8 cellular contexts compared by ENCODE assay signal in the genomic region with DNA sequence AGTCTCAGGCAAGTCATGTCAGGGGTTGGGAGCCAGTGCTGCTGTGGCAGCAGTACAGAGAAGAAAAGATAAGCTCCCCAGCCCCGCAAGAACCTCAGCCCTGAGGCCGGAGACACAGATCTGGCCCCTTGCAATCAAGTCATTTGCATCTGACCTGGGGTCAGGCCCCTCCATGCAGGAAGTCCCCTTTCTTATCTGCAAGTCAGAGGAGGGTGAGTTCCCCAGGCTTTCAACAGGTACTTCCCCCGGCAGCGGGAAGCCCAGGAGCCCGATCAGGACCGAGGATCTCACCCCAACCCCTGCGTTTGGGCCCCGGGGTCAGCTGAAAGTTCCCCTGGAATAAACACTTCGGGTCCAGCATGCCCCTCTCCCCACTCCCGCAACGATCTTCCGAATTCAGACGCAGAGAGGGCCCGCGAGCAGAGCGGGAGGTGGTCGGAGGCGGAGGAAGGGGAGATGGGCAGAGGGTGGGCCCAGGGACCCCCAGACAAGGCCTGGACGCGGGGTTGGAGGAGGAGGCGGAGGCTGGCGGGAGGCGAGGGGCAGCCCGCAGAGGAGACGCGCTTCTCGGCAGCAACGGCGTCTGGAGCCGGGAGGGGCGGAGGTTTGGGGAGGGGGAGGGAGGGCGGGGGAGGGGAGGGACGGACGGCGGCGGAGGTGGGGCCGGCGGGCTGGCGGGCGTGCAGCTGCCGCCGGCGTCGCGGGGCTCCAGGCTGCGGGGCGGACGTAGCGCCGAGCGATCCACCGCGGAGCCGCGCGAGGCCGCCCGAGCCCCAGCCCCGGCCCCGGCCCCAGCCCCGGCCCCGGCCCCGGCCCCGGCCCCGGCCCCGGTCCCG. TPM values are rescaled to one million over a fixed set of nuclear protein-coding genes. Genes with fewer than 3 reads are reported as not detected.
DNase-seq lines count a peak whose midpoint lies in the region; ATAC-seq, FAIRE-seq and TF ChIP-seq lines count a peak whose summit lies in the region.

A gene with protein sequence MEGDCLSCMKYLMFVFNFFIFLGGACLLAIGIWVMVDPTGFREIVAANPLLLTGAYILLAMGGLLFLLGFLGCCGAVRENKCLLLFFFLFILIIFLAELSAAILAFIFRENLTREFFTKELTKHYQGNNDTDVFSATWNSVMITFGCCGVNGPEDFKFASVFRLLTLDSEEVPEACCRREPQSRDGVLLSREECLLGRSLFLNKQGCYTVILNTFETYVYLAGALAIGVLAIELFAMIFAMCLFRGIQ (plus strand): TSS at position 685 of the 836 bp plus-strand sequence. CDS start 179,455 bp downstream, outside the sequence.

- peak within 1 kb of the TSS; percentile 74 to 88 for H3K4me3 Mint-ChIP-seq in H9

- WGBS in H9 (ENCODE audit: extremely low coverage, insufficient read length, low lambda C conversion rate), result no CpG with 5 or more reads among the region's 67 CpGs

- peaks cover 55 to 56% of the 10 kb centered on the region in 2 experiments for H3K4me1 Mint-ChIP-seq in H9

- peak; percentile 85 for FAIRE-seq in GM12891 (lab: Jason Lieb, UNC)

- no peak within 1 kb of the TSS for H2BK12ac ChIP-seq in H9 (ENCODE audit: insufficient read length, low read depth, low read length)

- intact Hi-C loops in left ventricle myocardium superior (cut with micrococcal nuclease), result loop anchor here (10.0 kb wide), 1 partner anchor 178 kb away; no protein-coding TSS in a partner anchor
- intact Hi-C loops in sciatic nerve (cut with DNase I), result loop anchor here (5.0 kb wide), 1 partner anchor 166 kb away; no protein-coding TSS in a partner anchor

- H3K23ac ChIP-seq in H9 (ENCODE audit: insufficient read length, low read depth, low read length), result no peak within 1 kb of the TSS

- no peaks in the 10 kb centered on the region; a peak in 2 of 5 replicates for H3K9me3 Mint-ChIP-seq in H9

- no peak within 1 kb of the TSS for H4K5ac ChIP-seq in H9 (ENCODE audit: insufficient read length, low read depth, low read length)

- no peaks in the 10 kb centered on the region for H3K36me3 ChIP-seq in OCI-LY1 (ENCODE audit: insufficient read depth, low read length)

- TF ChIP-seq POLR2A in GM12891 (IDR thresholded peaks at IDR 0.05; ENCODE audit: low read depth, low read length), result no peak

- H3T11ph ChIP-seq in H9 (ENCODE audit: low read length), result no peak within 1 kb of the TSS

- H2BK120ac ChIP-seq in H9 (ENCODE audit: low read depth, low read length, poor library complexity, severe bottlenecking), result no peak within 1 kb of the TSS

- no peak within 1 kb of the TSS for H2AK5ac ChIP-seq in H9 (ENCODE audit: insufficient read length, low read length)

- H3K27ac Mint-ChIP-seq in H9, result peak within 1 kb of the TSS; percentile 12 to 90 (median 36); a peak in 4 of 7 replicates

- no peaks in the 10 kb centered on the region for H3K79me1 ChIP-seq in H9 (ENCODE audit: insufficient read depth, low read depth, low read length, poor library complexity, severe bottlenecking)

- no peak within 1 kb of the TSS for H2BK20ac ChIP-seq in H9 (ENCODE audit: low read depth, low read length, poor library complexity, severe bottlenecking)

- H3K36me3 Mint-ChIP-seq in H9 (ENCODE audit: insufficient read depth in 1 of 3, low read depth in 3 of 3), result no peaks in the 10 kb centered on the region; a peak in 1 of 7 replicates

- TF ChIP-seq CTCF in H9 (conservative IDR thresholded peaks at IDR 0.05) (no peak), OCI-LY1 (IDR thresholded peaks at IDR 0.05; ENCODE audit: low read length) (no peak)

- H4K8ac ChIP-seq in H9 (replicated peaks; ENCODE audit: insufficient read length, low read depth, low read length), result no peak within 1 kb of the TSS

- no peak within 1 kb of the TSS for H4K91ac ChIP-seq in H9 (ENCODE audit: insufficient read length, low read depth, low read length)

- H3K4me1 ChIP-seq in H9 (ENCODE audit: insufficient read depth, low read length) (peaks cover 7% of the 10 kb centered on the region; the same call in 1 of the 2 replicates), OCI-LY1 (ENCODE audit: insufficient read depth, low read length, severe bottlenecking) (peaks cover 18% of the 10 kb centered on the region)

- peak within 1 kb of the TSS; percentile 43; the same call in 1 of the 2 replicates for H3K14ac ChIP-seq in H9 (ENCODE audit: insufficient read depth, low read length)

- H3K9ac ChIP-seq in H9 (ENCODE audit: extremely low read depth, insufficient read length, low read length), result no peak within 1 kb of the TSS
- peak within 1 kb of the TSS; percentile 68 for H3K9ac ChIP-seq in OCI-LY1 (ENCODE audit: low read length)

- peak within 1 kb of the TSS; percentile 81 for H3K18ac ChIP-seq in H9 (ENCODE audit: insufficient read length, low read depth, low read length)

- H3K9me2 ChIP-seq in OCI-LY1 (ENCODE audit: low read depth, low read length), result no peaks in the 10 kb centered on the region

- H3K23me2 ChIP-seq in H9 (ENCODE audit: insufficient read length, low read depth, low read length, poor library complexity, severe bottlenecking), result peaks cover 18% of the 10 kb centered on the region

- H3K56ac ChIP-seq in H9 (ENCODE audit: insufficient read length, low read depth, low read length), result no peak within 1 kb of the TSS

- H3K4ac ChIP-seq in H9 (ENCODE audit: low read depth, low read length), result no peak within 1 kb of the TSS

- no peaks in the 10 kb centered on the region for H3K9me3 ChIP-seq in H9 (ENCODE audit: control insufficient read depth, low read depth, low read length)
- no peaks in the 10 kb centered on the region for H3K9me3 ChIP-seq in OCI-LY1 (ENCODE audit: low read length)

- H3K79me2 ChIP-seq in H9 (ENCODE audit: insufficient read depth, low read length), result no peaks in the 10 kb centered on the region
- no peaks in the 10 kb centered on the region for H3K79me2 ChIP-seq in OCI-LY1 (ENCODE audit: insufficient read depth, low read length)

- no peak within 1 kb of the TSS for H2BK5ac ChIP-seq in H9 (ENCODE audit: insufficient read length, low read length)

- no peak within 1 kb of the TSS for H3K27ac ChIP-seq in H9 (ENCODE audit: insufficient read length, low read depth, low read length)
- H3K27ac ChIP-seq in OCI-LY1 (ENCODE audit: low read depth, low read length, poor library complexity, severe bottlenecking), result peak within 1 kb of the TSS; percentile 72

- ATAC-seq in left ventricle myocardium superior (peak; percentile 28), sciatic nerve (peak; percentile 20), GM21360 (IDR thresholded peaks at IDR 0.05; ENCODE audit: unreplicated experiment) (no peak)

- H3K27me3 Mint-ChIP-seq in H9 (ENCODE audit: low read depth), result peaks cover 70% of the 10 kb centered on the region

- peak within 1 kb of the TSS; percentile 80 for H3K4me3 ChIP-seq in OCI-LY1 (ENCODE audit: low read depth, low read length, poor library complexity, severe bottlenecking)

- H3K4me2 ChIP-seq in H9 (ENCODE audit: insufficient read depth, insufficient read length, low read length) (peak within 1 kb of the TSS; percentile 60), OCI-LY1 (ENCODE audit: low read length) (peak within 1 kb of the TSS; percentile 99)

- no peak within 1 kb of the TSS for H2AFZ ChIP-seq in H9 (ENCODE audit: low read length)
- H2AFZ ChIP-seq in OCI-LY1 (ENCODE audit: low read length), result 0 out of 2 replicates have a peak within 1 kb of the TSS, but pooled peaks have one; percentile 30

- H2BK15ac ChIP-seq in H9 (ENCODE audit: low read depth, low read length), result no peak within 1 kb of the TSS

- peaks cover 30% of the 10 kb centered on the region for H3K27me3 ChIP-seq in H9 (ENCODE audit: insufficient read depth, low read length)
- H3K27me3 ChIP-seq in OCI-LY1 (ENCODE audit: insufficient read depth, low read length), result 0 out of 2 replicates have a peak, but pooled peaks cover 3% of the 10 kb centered on the region

- H4K20me1 ChIP-seq in H9 (ENCODE audit: control insufficient read depth, insufficient read depth, insufficient read length) (no peaks in the 10 kb centered on the region), OCI-LY1 (ENCODE audit: insufficient read depth, low read length) (no peaks in the 10 kb centered on the region)

- DNase-seq in GM12891 (ENCODE audit: insufficient read length, low spot score), result peak; percentile 73
- peak; percentile 85 for DNase-seq in H9
- peak; percentile 30 for DNase-seq in activated naive CD4-positive, alpha-beta T cell treated with anti-CD3 and anti-CD28 coated beads, Interleukin-2, amount 50 U/mL, for 16 hours
- DNase-seq in left ventricle myocardium superior, result peak; percentile 66
- DNase-seq in sciatic nerve (ENCODE audit: low spot score), result peak; percentile 67
- no peak for DNase-seq in NOMO-1 treated with DMSO at 0.1 percent for 48 hours (lab: John Stamatoyannopoulos, UW; ENCODE audit: unreplicated experiment)

- no peaks in the 10 kb centered on the region for H3F3A ChIP-seq in OCI-LY1 (ENCODE audit: insufficient read depth, low read length)

TF ChIP-seq in GM12891, 5 proteins besides CTCF, POLR2A, EP300 and RAD21:
- TF ChIP-seq POU2F2 (IDR thresholded peaks at IDR 0.05; ENCODE audit: low read depth, low read length) (peak; percentile 68; the same call in 1 of the 2 replicates), TAF1 (IDR thresholded peaks at IDR 0.05; ENCODE audit: low read depth, low read length) (no peak), POLR2AphosphoS5 (IDR thresholded peaks at IDR 0.05; ENCODE audit: low read depth, low read length) (no peak), SPI1 (IDR thresholded peaks at IDR 0.05; ENCODE audit: low read depth, low read length) (0 out of 2 replicates have a peak, but pooled peaks have one; percentile 8)

RNA-seq across cellular contexts. Expression of the gene that starts here (rescaled TPM):
- polyA plus RNA-seq in GM12891 (2012; ENCODE audit: low read depth, missing spikeins), result 1.1 TPM
- 25.3 and 26.5 TPM in 2 replicates for total RNA-seq in H9 (2021)
- 94.6 TPM for total RNA-seq in left ventricle myocardium superior
- total RNA-seq in sciatic nerve, result 45.5 TPM
